In the genomic region with DNA sequence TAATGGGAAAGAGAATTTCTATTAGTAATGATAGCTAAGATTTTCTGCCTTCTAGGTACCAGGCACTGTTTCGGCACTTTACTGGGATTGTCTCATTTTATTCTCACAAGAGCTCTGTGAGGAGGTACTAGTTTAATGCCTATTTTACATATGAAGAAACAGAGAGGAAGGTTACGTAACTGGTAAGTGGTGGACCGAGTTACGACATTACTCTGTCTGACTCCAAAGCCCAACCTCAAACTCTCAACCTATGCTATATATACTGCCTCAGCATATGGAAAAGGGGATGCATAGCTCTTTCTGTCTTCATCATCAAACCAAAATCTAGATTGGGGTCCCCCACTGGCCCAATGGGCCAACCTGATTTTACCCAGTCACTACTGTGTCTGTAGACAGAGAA, we compare ENCODE assay signal across 13 cellular contexts.
DNase-seq lines count a peak whose midpoint lies in the region; ATAC-seq and TF ChIP-seq lines count a peak whose summit lies in the region.
"Had no signal": no experiment of that assay in that cellular context is flagged by ENCODE, and none has a peak within 500 bp of the region (broad histone marks: within the 10 kb centered on the region; RNA-seq: fewer than 3 reads in every experiment).

No MANE protein-coding gene starts in this region.

- no peak for ATAC-seq in Right ventricle myocardium inferior

- no peak for TF ChIP-seq CTCF in fibroblast of villous mesenchyme (IDR thresholded peaks at IDR 0.05; ENCODE audit: insufficient read depth, low read depth, low read length)

- H3K4me3 ChIP-seq in SK-N-MC = no peak overlapping the region
- H3K4me3 ChIP-seq in fibroblast of villous mesenchyme (ENCODE audit: low read depth, low read length) = no peak overlapping the region

- no peaks in the 10 kb centered on the region for H3K9me3 ChIP-seq in SK-N-MC (ENCODE audit: low read depth, low read length)

- H3K36me3 ChIP-seq in SK-N-MC (ENCODE audit: insufficient read depth, low read length) = peaks cover 20% of the 10 kb centered on the region

- H3K9ac ChIP-seq in SK-N-MC (ENCODE audit: insufficient read length) = no peak overlapping the region

- peak overlapping the region; percentile 74 for H3K27ac ChIP-seq in SK-N-MC

- DNase-seq in GF-D8 (lab: John Stamatoyannopoulos, UW) (peak; percentile 52), MV-4-11 (lab: John Stamatoyannopoulos, UW) (peak; percentile 95), SK-N-MC (ENCODE audit: low read depth, low spot score) (no peak), fibroblast of villous mesenchyme (ENCODE audit: low read depth) (peak; percentile 28), Right ventricle myocardium inferior (ENCODE audit: missing footprints) (no peak), NCI-H524 treated with DMSO at 0.1 percent for 48 hours (lab: John Stamatoyannopoulos, UW) (no peak), amygdala (lab: John Stamatoyannopoulos, UW) (no peak)
- DNase-seq in activated CD8-positive, alpha-beta memory T cell treated with anti-CD3 and anti-CD28 coated beads for 24 hours = no peak
- DNase-seq: DMS 273 treated with DMSO at 0.1 percent for 48 hours, Karpas-422, NCI-H1092, NCI-H1694 treated with DMSO at 0.1 percent for 48 hours, NCI-H748 treated with DMSO at 0.1 percent for 48 hours had no signal

- intact Hi-C loops in Right ventricle myocardium inferior (cut with DNase I) = loop anchor here (5.0 to 10.0 kb wide), 2 partner anchors 411 to 709 kb away; no protein-coding TSS in a partner anchor

Comparison
In these comparisons a context has a peak if more than half of its experiments do, and no peak if none do; other contexts are left out.
1. DNase-seq: peak in GF-D8 (single experiment), MV-4-11 (single experiment) and fibroblast of villous mesenchyme (single experiment); none in SK-N-MC (single experiment), Right ventricle myocardium inferior (single experiment), activated CD8-positive, alpha-beta memory T cell treated with anti-CD3 and anti-CD28 coated beads for 24 hours (single experiment), NCI-H524 treated with DMSO at 0.1 percent for 48 hours (single experiment) and amygdala (0 of 56).